ENCODE assay signal across 8 cellular contexts in genomic region chr1:19391596-19391981, GRCh38.
DNase-seq lines count a peak whose midpoint lies in the region; ATAC-seq and TF ChIP-seq lines count a peak whose summit lies in the region.

No MANE protein-coding gene starts in this region.

- TF ChIP-seq POLR2A in GM18505 (IDR thresholded peaks at IDR 0.05; ENCODE audit: borderline replicate concordance, extremely low read depth, insufficient read depth, insufficient read length): no peak

- H3K4me3 ChIP-seq in SK-N-MC (peak overlapping the region; percentile 71), fibroblast of the aortic adventitia (ENCODE audit: low read depth, low read length) (peak overlapping the region; percentile 39), smooth muscle cell (no peak overlapping the region)

- H3K4me2 ChIP-seq in smooth muscle cell: peak overlapping the region; percentile 67

- DNase-seq in SK-N-MC (ENCODE audit: low read depth, low spot score) (no peak), fibroblast of the aortic adventitia (ENCODE audit: low read depth) (no peak), smooth muscle cell (lab: John Stamatoyannopoulos, UW; ENCODE audit: unreplicated experiment) (no peak), T-helper 9 cell (no peak), SIG-M5 treated with dmso at 0.1 percent for 504 hours (lab: John Stamatoyannopoulos, UW; ENCODE audit: unreplicated experiment) (no peak), NCI-H345 (lab: John Stamatoyannopoulos, UW) (no peak)

- WGBS in smooth muscle cell (ENCODE audit: low lambda C conversion rate): 79% methylated on average over 10 of the region's 10 CpGs

- H3F3A ChIP-seq in smooth muscle cell (ENCODE audit: low read depth): peaks cover 8% of the 10 kb centered on the region

- H3K79me2 ChIP-seq in smooth muscle cell (ENCODE audit: low read depth): peaks cover 89% of the 10 kb centered on the region

- TF ChIP-seq CTCF in fibroblast of the aortic adventitia (IDR thresholded peaks at IDR 0.05; ENCODE audit: insufficient read depth, low read length): no peak
- TF ChIP-seq CTCF in smooth muscle cell (IDR thresholded peaks at IDR 0.05; ENCODE audit: borderline replicate concordance, insufficient read depth, poor library complexity, severe bottlenecking): no peak

- H3K9me3 ChIP-seq in SK-N-MC (ENCODE audit: low read depth, low read length) (no peaks in the 10 kb centered on the region), smooth muscle cell (replicated peaks; ENCODE audit: low read depth) (no peaks in the 10 kb centered on the region)

- ATAC-seq in GM18907 (IDR thresholded peaks at IDR 0.05; ENCODE audit: unreplicated experiment): peak; percentile 8
- ATAC-seq in GM18505 (IDR thresholded peaks at IDR 0.05; ENCODE audit: unreplicated experiment): no peak

- peaks cover 17% of the 10 kb centered on the region for H3K4me1 ChIP-seq in smooth muscle cell (ENCODE audit: low read depth)

- H4K20me1 ChIP-seq in smooth muscle cell (ENCODE audit: low read depth): peaks cover 99% of the 10 kb centered on the region

- H3K9ac ChIP-seq in SK-N-MC (ENCODE audit: insufficient read length): peak overlapping the region; percentile 50
- H3K9ac ChIP-seq in smooth muscle cell (ENCODE audit: low read depth): no peak overlapping the region

- H3K27ac ChIP-seq in SK-N-MC: peak overlapping the region; percentile 67
- peak overlapping the region; percentile 53 for H3K27ac ChIP-seq in smooth muscle cell (ENCODE audit: low read depth)

- no peaks in the 10 kb centered on the region for H3K36me3 ChIP-seq in SK-N-MC (ENCODE audit: insufficient read depth, low read length)
- no peaks in the 10 kb centered on the region for H3K36me3 ChIP-seq in smooth muscle cell (ENCODE audit: low read depth)

- no peak overlapping the region for H2AFZ ChIP-seq in smooth muscle cell (ENCODE audit: low read depth)

- no peaks in the 10 kb centered on the region for H3K27me3 ChIP-seq in smooth muscle cell (ENCODE audit: low read depth)
